ENCODE assay signal across 18 cellular contexts in genomic region chr1:98988906-98989603, GRCh38. TPM values are rescaled to one million over a fixed set of nuclear protein-coding genes. Genes with fewer than 3 reads are reported as not detected.
DNase-seq lines count a peak whose midpoint lies in the region; ATAC-seq and TF ChIP-seq lines count a peak whose summit lies in the region.
"Had no signal": no experiment of that assay in that cellular context is flagged by ENCODE, and none has a peak within 500 bp of the region (broad histone marks: within the 10 kb centered on the region; RNA-seq: fewer than 3 reads in every experiment).

No MANE protein-coding gene starts in this region.

- H3K27me3 ChIP-seq in DND-41 (ENCODE audit: insufficient read depth, low read length, poor library complexity) = no peaks in the 10 kb centered on the region
- H3K27me3 ChIP-seq: neural progenitor cell, upper lobe of right lung had no signal

- H3K36me3 ChIP-seq in DND-41 (ENCODE audit: insufficient read depth, low read length) = no peaks in the 10 kb centered on the region
- H3K36me3 ChIP-seq: lower lobe of right lung, neural progenitor cell, upper lobe of right lung had no signal

- H3K4me2 ChIP-seq in DND-41 (ENCODE audit: insufficient read depth, low read length) = no peak overlapping the region
- H3K4me2 ChIP-seq: A549, neural progenitor cell had no signal

- H3K27ac Mint-ChIP-seq in immature natural killer cell = no peak overlapping the region
- H3K27ac Mint-ChIP-seq in activated CD4-positive, alpha-beta memory T cell treated with anti-CD3 and anti-CD28 coated beads, Interleukin-2, amount 10 ng/mL, durations not matched to agents 7 days and 5 days = no peak overlapping the region
- H3K27ac Mint-ChIP-seq: activated CD8-positive, alpha-beta T cell treated with anti-CD3 and anti-CD28 coated beads, Interleukin-2, amount 10 ng/mL, durations not matched to agents 7 days and 5 days; CD4-positive, alpha-beta memory T cell; neural progenitor cell had no signal

- H3K79me2 ChIP-seq in DND-41 (ENCODE audit: insufficient read depth, low read length) = no peaks in the 10 kb centered on the region

- no peaks in the 10 kb centered on the region for H3K36me3 Mint-ChIP-seq in immature natural killer cell
- no peaks in the 10 kb centered on the region for H3K36me3 Mint-ChIP-seq in activated CD4-positive, alpha-beta memory T cell treated with anti-CD3 and anti-CD28 coated beads, Interleukin-2, amount 10 ng/mL, durations not matched to agents 7 days and 5 days (ENCODE audit: low read depth)
- H3K36me3 Mint-ChIP-seq: CD4-positive, alpha-beta memory T cell; neural progenitor cell had no signal

- no peak overlapping the region for H3K4me3 ChIP-seq in DND-41 (ENCODE audit: low read depth in 1 of 2, low read length in 2 of 2)
- no peak overlapping the region for H3K4me3 ChIP-seq in fibroblast of the aortic adventitia (ENCODE audit: low read depth, low read length)
- H3K4me3 ChIP-seq: A549, lower lobe of right lung, neural progenitor cell, SK-N-MC, upper lobe of right lung had no signal

- TF ChIP-seq CTCF in DND-41 (IDR thresholded peaks at IDR 0.05; ENCODE audit: borderline replicate concordance, extremely low read depth, low read length, poor library complexity, severe bottlenecking) (no peak), fibroblast of the aortic adventitia (IDR thresholded peaks at IDR 0.05; ENCODE audit: insufficient read depth, low read length) (no peak)

- no peaks in the 10 kb centered on the region for H3K4me1 Mint-ChIP-seq in immature natural killer cell
- H3K4me1 Mint-ChIP-seq in activated CD4-positive, alpha-beta memory T cell treated with anti-CD3 and anti-CD28 coated beads, Interleukin-2, amount 10 ng/mL, durations not matched to agents 7 days and 5 days = peaks cover 1% of the 10 kb centered on the region

- no peaks in the 10 kb centered on the region for H3K9me3 ChIP-seq in DND-41 (ENCODE audit: insufficient read depth, low read length, severe bottlenecking)
- H3K9me3 ChIP-seq: A549, lower lobe of right lung, upper lobe of right lung had no signal

- 0 out of 2 replicates have a peak overlapping the region, but pooled peaks have one; percentile 13 for H2AFZ ChIP-seq in DND-41 (ENCODE audit: low read depth, low read length)
- H2AFZ ChIP-seq: neural progenitor cell had no signal

- no peaks in the 10 kb centered on the region for H3K27me3 Mint-ChIP-seq in immature natural killer cell (ENCODE audit: low read depth in 3 of 3)
- peaks cover 2% of the 10 kb centered on the region for H3K27me3 Mint-ChIP-seq in activated CD4-positive, alpha-beta memory T cell treated with anti-CD3 and anti-CD28 coated beads, Interleukin-2, amount 10 ng/mL, durations not matched to agents 7 days and 5 days
- H3K27me3 Mint-ChIP-seq: CD4-positive, alpha-beta memory T cell had no signal

- H3K9ac ChIP-seq in DND-41 (ENCODE audit: low read depth, low read length) = no peak overlapping the region
- H3K9ac ChIP-seq: neural progenitor cell had no signal

- H3K4me3 Mint-ChIP-seq in immature natural killer cell = no peak overlapping the region
- no peak overlapping the region for H3K4me3 Mint-ChIP-seq in activated CD4-positive, alpha-beta memory T cell treated with anti-CD3 and anti-CD28 coated beads, Interleukin-2, amount 10 ng/mL, durations not matched to agents 7 days and 5 days
- H3K4me3 Mint-ChIP-seq: activated CD8-positive, alpha-beta T cell treated with anti-CD3 and anti-CD28 coated beads, Interleukin-2, amount 10 ng/mL, durations not matched to agents 7 days and 5 days; CD4-positive, alpha-beta memory T cell; neural progenitor cell had no signal

- POLR2A ChIA-PET in activated CD4-positive, alpha-beta memory T cell treated with anti-CD3 and anti-CD28 coated beads, Interleukin-2, amount 10 ng/mL, durations not matched to agents 7 days and 5 days (lab: Charles Lee) = no interaction called here

- no peak for DNase-seq in DND-41
- peak; percentile 55 for DNase-seq in fibroblast of the aortic adventitia (ENCODE audit: low read depth)
- DNase-seq in immature natural killer cell = no peak
- DNase-seq in activated CD4-positive, alpha-beta memory T cell treated with anti-CD3 and anti-CD28 coated beads, Interleukin-2, amount 10 ng/mL, durations not matched to agents 7 days and 5 days = no peak
- no peak for DNase-seq in NCI-H748 treated with DMSO at 0.1 percent for 48 hours (lab: John Stamatoyannopoulos, UW)
- DNase-seq: activated CD8-positive, alpha-beta T cell treated with anti-CD3 and anti-CD28 coated beads, Interleukin-2, amount 10 ng/mL, durations not matched to agents 7 days and 5 days; CD4-positive, alpha-beta memory T cell; lower lobe of right lung; NCI-H446 treated with DMSO at 0.1 percent for 48 hours; stimulated activated CD4-positive, alpha-beta T cell treated with anti-CD3 and anti-CD28 coated beads, Interleukin-4, amount 100 ng/mL, for 4 hours; upper lobe of right lung had no signal

- H3K9me3 Mint-ChIP-seq in immature natural killer cell = peaks cover 0 to 5% (median 0%) of the 10 kb centered on the region in 6 donors
- no peaks in the 10 kb centered on the region for H3K9me3 Mint-ChIP-seq in activated CD4-positive, alpha-beta memory T cell treated with anti-CD3 and anti-CD28 coated beads, Interleukin-2, amount 10 ng/mL, durations not matched to agents 7 days and 5 days

- H3K27ac ChIP-seq in DND-41 (ENCODE audit: low read length) = no peak overlapping the region
- H3K27ac ChIP-seq: A549, lower lobe of right lung, neural progenitor cell, SK-N-MC, upper lobe of right lung had no signal

- CTCF ChIA-PET in activated CD4-positive, alpha-beta memory T cell treated with anti-CD3 and anti-CD28 coated beads, Interleukin-2, amount 10 ng/mL, durations not matched to agents 7 days and 5 days (lab: Charles Lee) = no interaction called here

- no peaks in the 10 kb centered on the region for H3K4me1 ChIP-seq in DND-41 (ENCODE audit: insufficient read depth, low read length)
- H3K4me1 ChIP-seq: A549, lower lobe of right lung, neural progenitor cell, upper lobe of right lung had no signal

- no peak for ATAC-seq in DND-41 (ENCODE audit: insufficient read depth, low read depth)
- ATAC-seq in GM19467 (IDR thresholded peaks at IDR 0.05; ENCODE audit: unreplicated experiment) = peak; percentile 86
- ATAC-seq in HG03175 (IDR thresholded peaks at IDR 0.05; ENCODE audit: unreplicated experiment) = peak; percentile 74
- no peak for ATAC-seq in HG02588 (IDR thresholded peaks at IDR 0.05; ENCODE audit: unreplicated experiment)
- ATAC-seq: A549; activated CD8-positive, alpha-beta T cell treated with anti-CD3 and anti-CD28 coated beads, Interleukin-2, amount 10 ng/mL, durations not matched to agents 7 days and 5 days; sciatic nerve; upper lobe of right lung had no signal

- no peaks in the 10 kb centered on the region for H4K20me1 ChIP-seq in DND-41 (ENCODE audit: insufficient read depth, low read length)

RNA-seq across cellular contexts. Expression of gene PLPPR5, which starts 15.6 kb away (rescaled TPM):
- 0.09 TPM in 1 of 2 replicates, not detected in the other for total RNA-seq in fibroblast of the aortic adventitia (ENCODE audit: low replicate concordance)
- not detected for polyA plus RNA-seq in immature natural killer cell
- not detected for total RNA-seq in activated CD4-positive, alpha-beta memory T cell treated with anti-CD3 and anti-CD28 coated beads, Interleukin-2, amount 10 ng/mL, durations not matched to agents 7 days and 5 days
- total RNA-seq: activated CD8-positive, alpha-beta T cell treated with anti-CD3 and anti-CD28 coated beads, Interleukin-2, amount 10 ng/mL, durations not matched to agents 7 days and 5 days; CD4-positive, alpha-beta memory T cell; lower lobe of right lung; sciatic nerve; upper lobe of right lung had no signal
- polyA plus RNA-seq: A549; CD4-positive, alpha-beta memory T cell had no signal

Comparison
In these comparisons a context has a peak if more than half of its experiments do, and no peak if none do; other contexts are left out.
1. ATAC-seq: peak in GM19467 (single experiment) and HG03175 (single experiment); none in DND-41 (single experiment) and HG02588 (single experiment).